ENCODE assay signal across 8 cellular contexts in genomic region chr11:6606471-6607189, GRCh38. TPM values are rescaled to one million over a fixed set of nuclear protein-coding genes. Genes with fewer than 3 reads are reported as not detected.
DNase-seq lines count a peak whose midpoint lies in the region; ATAC-seq and TF ChIP-seq lines count a peak whose summit lies in the region.

No MANE protein-coding gene starts in this region.

- peak; percentile 46 for ATAC-seq in HG03378 (IDR thresholded peaks at IDR 0.05; ENCODE audit: unreplicated experiment)
- ATAC-seq in heart left ventricle, result peak; percentile 78 to 89 (median 84)

- no peak overlapping the region for H3K4me2 ChIP-seq in parathyroid adenoma (ENCODE audit: low read length)

- TF ChIP-seq CTCF in heart left ventricle (IDR thresholded peaks at IDR 0.05), result peak in 1 of 12 donors; percentile 6
- TF ChIP-seq CTCF in parathyroid adenoma (IDR thresholded peaks at IDR 0.05), result no peak

- intact Hi-C loops in heart left ventricle (cut with DNase I), result loop anchor here in 1 of 10 donors (2.0 kb wide), 1 partner anchor 76 kb away; the partner anchor contains the start of gene MRPL17

- H3K9me3 ChIP-seq in heart left ventricle, result no peaks in the 10 kb centered on the region
- no peaks in the 10 kb centered on the region for H3K9me3 ChIP-seq in parathyroid adenoma (ENCODE audit: control insufficient read depth, low read length)

- peaks cover 20% of the 10 kb centered on the region for H3K79me2 ChIP-seq in parathyroid adenoma

- no peak overlapping the region for H2AFZ ChIP-seq in parathyroid adenoma

- DNase-seq in COLO829 (ENCODE audit: low spot score) (peak; percentile 77), OCI-M2 (lab: John Stamatoyannopoulos, UW; ENCODE audit: unreplicated experiment) (peak; percentile 58), amniotic epithelial cell (ENCODE audit: low read depth) (peak; percentile 89), heart left ventricle (peak; percentile 93 to 96 (median 96)), GOT3 (lab: John Stamatoyannopoulos, UW) (no peak)

- peak; percentile 46 for TF ChIP-seq POLR2A in GM19193 (IDR thresholded peaks at IDR 0.05; ENCODE audit: extremely low read depth, insufficient read depth, insufficient read length)
- TF ChIP-seq POLR2A in heart left ventricle (IDR thresholded peaks at IDR 0.05), result peak; percentile 63 to 73

- H3K4me3 ChIP-seq in heart left ventricle (peak overlapping the region; percentile 1 to 96 (median 90)), parathyroid adenoma (ENCODE audit: low read depth, low read length) (peak overlapping the region; percentile 15)

- H3K27me3 ChIP-seq in heart left ventricle (no peaks in the 10 kb centered on the region), parathyroid adenoma (ENCODE audit: control insufficient read depth, insufficient read depth, low read length) (no peaks in the 10 kb centered on the region)

- peaks cover 17 to 82% (median 60%) of the 10 kb centered on the region in 12 donors for H3K4me1 ChIP-seq in heart left ventricle
- peaks cover 15% of the 10 kb centered on the region for H3K4me1 ChIP-seq in parathyroid adenoma

- H3K36me3 ChIP-seq in heart left ventricle (peaks cover 0 to 55% (median 42%) of the 10 kb centered on the region in 9 donors), parathyroid adenoma (ENCODE audit: control insufficient read depth, insufficient read depth, low read length) (no peaks in the 10 kb centered on the region)

- H3K9ac ChIP-seq in parathyroid adenoma, result no peak overlapping the region

- peak overlapping the region; percentile 83 to 99 (median 98) for H3K27ac ChIP-seq in heart left ventricle
- peak overlapping the region; percentile 80 for H3K27ac ChIP-seq in parathyroid adenoma

- 3 to 7% (median 3%) methylated on average over 11 of the region's 11 CpGs for WGBS in heart left ventricle, 4 donors

RNA-seq across cellular contexts. Expression of gene ILK, which starts 3.1 kb away (rescaled TPM):
- 100 to 1,000 TPM; 177 to 259 (median 222) TPM for total RNA-seq in heart left ventricle
- 100 to 1,000 TPM; 220 to 288 TPM for polyA plus RNA-seq in heart left ventricle

RNA-seq across cellular contexts. Expression of gene RRP8, which starts 3.2 kb away (rescaled TPM):
- total RNA-seq in heart left ventricle, result 10 to 100 TPM; 11.2 to 23.5 (median 18.0) TPM
- 10 to 100 TPM; 16.6 to 17.4 TPM for polyA plus RNA-seq in heart left ventricle

RNA-seq across cellular contexts. Expression of gene TAF10, which starts 5.4 kb away (rescaled TPM):
- total RNA-seq in heart left ventricle, result 100 to 1,000 TPM in 4 of 9 donors, 10 to 100 TPM in 5; 42.3 to 153 (median 99.0) TPM
- 100 to 1,000 TPM in 1 of 2 donors, 10 to 100 TPM in 1; 50.8 to 155 TPM for polyA plus RNA-seq in heart left ventricle

RNA-seq across cellular contexts. Expression of gene TPP1, which starts 12.6 kb away (rescaled TPM):
- 100 to 1,000 TPM in 2 of 9 donors, 10 to 100 TPM in 7; 48.7 to 169 (median 81.2) TPM for total RNA-seq in heart left ventricle
- polyA plus RNA-seq in heart left ventricle, result 10 to 100 TPM; 38.5 to 39.5 TPM

RNA-seq across cellular contexts. Expression of gene DCHS1, which starts 49.0 kb away (rescaled TPM):
- total RNA-seq in heart left ventricle, result 10 to 100 TPM in 6 of 9 donors, 1 to 10 TPM in 3; 5.5 to 19.6 (median 11.4) TPM
- 1 to 10 TPM; 3.6 to 6.6 TPM for polyA plus RNA-seq in heart left ventricle
